Comparison of ENCODE assay signal across 10 cellular contexts in genomic region chr13:49649244-49649962, GRCh38. TPM values are rescaled to one million over a fixed set of nuclear protein-coding genes. Genes with fewer than 3 reads are reported as not detected.
DNase-seq lines count a peak whose midpoint lies in the region; ATAC-seq and TF ChIP-seq lines count a peak whose summit lies in the region.
"Had no signal": no experiment of that assay in that cellular context is flagged by ENCODE, and none has a peak within 500 bp of the region (broad histone marks: within the 10 kb centered on the region; RNA-seq: fewer than 3 reads in every experiment).

No MANE protein-coding gene starts in this region.

- H3K9me3 ChIP-seq in Loucy (ENCODE audit: insufficient read depth, low read depth, low read length) (no peaks in the 10 kb centered on the region), suprapubic skin (no peaks in the 10 kb centered on the region)

- no peaks in the 10 kb centered on the region for H3K36me3 Mint-ChIP-seq in chondrocyte (ENCODE audit: low read depth)

- TF ChIP-seq CTCF in BJ (IDR thresholded peaks at IDR 0.05; ENCODE audit: insufficient read depth, low read depth, low read length), result peak; percentile 61
- TF ChIP-seq CTCF in Loucy (conservative IDR thresholded peaks at IDR 0.05; ENCODE audit: low read length), result peak; percentile 22; the same call in 1 of the 2 replicates
- TF ChIP-seq CTCF in chondrocyte (IDR thresholded peaks at IDR 0.05), result peak; percentile 74
- TF ChIP-seq CTCF in suprapubic skin (IDR thresholded peaks at IDR 0.05), result no peak

- no peak for ATAC-seq in GM18868 (IDR thresholded peaks at IDR 0.05; ENCODE audit: unreplicated experiment)

- CTCF ChIA-PET in BJ (lab: Yijun Ruan, JAX), result interaction anchor here (0.8 to 0.9 kb wide), 2 partner anchors 8 to 1156 kb away, joined by 3 read pairs; no protein-coding TSS in a partner anchor

- DNase-seq in BJ (ENCODE audit: low read depth) (no peak), chondrocyte (ENCODE audit: low spot score) (no peak), lung microvascular endothelial cell (ENCODE audit: low read depth in 2 of 2) (peak; percentile 43 to 57), suprapubic skin (ENCODE audit: low spot score in 2 of 2) (no peak), HPDE6-E6E7 (ENCODE audit: extremely low spot score) (no peak)
- no peak for DNase-seq in stimulated activated naive CD4-positive, alpha-beta T cell (lab: John Stamatoyannopoulos, UW)
- DNase-seq: occipital lobe had no signal

- H3K79me2 ChIP-seq in Loucy (ENCODE audit: insufficient read depth, low read length), result no peaks in the 10 kb centered on the region

- no peak overlapping the region for H3K9ac ChIP-seq in Loucy (ENCODE audit: low read depth, low read length, poor library complexity, severe bottlenecking)

- H3K27ac ChIP-seq in suprapubic skin, result no peak overlapping the region
- H3K27ac ChIP-seq: coronary artery had no signal

- H3K36me3 ChIP-seq in BJ (ENCODE audit: control insufficient read depth, insufficient read depth, low read length), result no peaks in the 10 kb centered on the region
- H3K36me3 ChIP-seq in Loucy (ENCODE audit: insufficient read depth, low read length), result no peaks in the 10 kb centered on the region
- H3K36me3 ChIP-seq in suprapubic skin, result no peaks in the 10 kb centered on the region

- no peaks in the 10 kb centered on the region for H3K9me2 ChIP-seq in Loucy (replicated peaks; ENCODE audit: low read depth, low read length)

- H3K4me1 ChIP-seq in Loucy (ENCODE audit: insufficient read depth, low read length, poor library complexity, severe bottlenecking) (no peaks in the 10 kb centered on the region), suprapubic skin (no peaks in the 10 kb centered on the region)

- no peaks in the 10 kb centered on the region for H3K9me3 Mint-ChIP-seq in chondrocyte (ENCODE audit: low read depth)

- TF ChIP-seq EP300 in suprapubic skin (IDR thresholded peaks at IDR 0.05), result no peak

- no peaks in the 10 kb centered on the region for H3K4me1 Mint-ChIP-seq in chondrocyte (ENCODE audit: low read depth)

- H3K27me3 ChIP-seq in BJ (ENCODE audit: control insufficient read depth, insufficient read depth, low read length) (no peaks in the 10 kb centered on the region), Loucy (ENCODE audit: insufficient read depth, low read length, poor library complexity, severe bottlenecking) (no peaks in the 10 kb centered on the region), suprapubic skin (no peaks in the 10 kb centered on the region)

- H2AFZ ChIP-seq in Loucy (ENCODE audit: low read length), result no peak overlapping the region

- no peaks in the 10 kb centered on the region for H3K27me3 Mint-ChIP-seq in chondrocyte (ENCODE audit: low read depth)

- H3K4me3 ChIP-seq in BJ (ENCODE audit: low read depth, low read length) (no peak overlapping the region), Loucy (ENCODE audit: low read length, poor library complexity, severe bottlenecking) (no peak overlapping the region), suprapubic skin (no peak overlapping the region)
- H3K4me3 ChIP-seq: coronary artery had no signal

- 55% methylated on average over 5 of the region's 5 CpGs for WGBS in suprapubic skin

- H3K27ac Mint-ChIP-seq in chondrocyte (ENCODE audit: unreplicated experiment), result no peak overlapping the region

- no peaks in the 10 kb centered on the region for H3F3A ChIP-seq in Loucy (ENCODE audit: low read depth)

- no peaks in the 10 kb centered on the region for H4K20me1 ChIP-seq in Loucy (ENCODE audit: insufficient read depth, low read length, poor library complexity, severe bottlenecking)

- TF ChIP-seq POLR2A in suprapubic skin (IDR thresholded peaks at IDR 0.05), result no peak

- POLR2A ChIA-PET in BJ (lab: Charles Lee), result no interaction called here

- no peak overlapping the region for H3K4me3 Mint-ChIP-seq in chondrocyte (ENCODE audit: unreplicated experiment)

- H3K4me2 ChIP-seq in Loucy (ENCODE audit: low read depth, low read length, poor library complexity, severe bottlenecking), result no peak overlapping the region

RNA-seq across cellular contexts. Expression of gene ARL11, which starts 21.1 kb away (rescaled TPM):
- polyA plus RNA-seq in BJ (2011; rRNA removed), result not detected in 2 replicates
- not detected in 2 replicates for polyA minus RNA-seq in BJ (2011; rRNA and poly(A)+ RNA removed)
- not detected in 3 replicates for total RNA-seq in chondrocyte
- 0.20 and 0.22 TPM in 2 replicates for total RNA-seq in lung microvascular endothelial cell
- under 1 TPM; 0.16 to 0.55 (median 0.28) TPM for total RNA-seq in suprapubic skin

RNA-seq across cellular contexts. Expression of gene EBPL, which starts 41.9 kb away (rescaled TPM):
- polyA plus RNA-seq in BJ (2011; rRNA removed), result 43.3 and 52.2 TPM in 2 replicates
- polyA minus RNA-seq in BJ (2011; rRNA and poly(A)+ RNA removed), result 8.8 and 12.0 TPM in 2 replicates
- total RNA-seq in chondrocyte, result 22.9 to 27.3 TPM (median 23.8 TPM) in 3 replicates
- total RNA-seq in lung microvascular endothelial cell, result 82.8 and 102 TPM in 2 replicates
- 100 to 1,000 TPM in 2 of 4 donors, 10 to 100 TPM in 2; 38.2 to 130 (median 87.0) TPM for total RNA-seq in suprapubic skin

Comparison
In these comparisons a context has a peak if more than half of its experiments do, and no peak if none do; other contexts are left out.
1. DNase-seq: peak in lung microvascular endothelial cell (2 of 2); none in BJ (single experiment), chondrocyte (single experiment), suprapubic skin (0 of 2), HPDE6-E6E7 (single experiment) and stimulated activated naive CD4-positive, alpha-beta T cell (0 of 6).
2. CTCF ChIP-seq: peak in BJ (single experiment), Loucy (single experiment) and chondrocyte (single experiment); none in suprapubic skin (0 of 2).